In the genomic region with DNA sequence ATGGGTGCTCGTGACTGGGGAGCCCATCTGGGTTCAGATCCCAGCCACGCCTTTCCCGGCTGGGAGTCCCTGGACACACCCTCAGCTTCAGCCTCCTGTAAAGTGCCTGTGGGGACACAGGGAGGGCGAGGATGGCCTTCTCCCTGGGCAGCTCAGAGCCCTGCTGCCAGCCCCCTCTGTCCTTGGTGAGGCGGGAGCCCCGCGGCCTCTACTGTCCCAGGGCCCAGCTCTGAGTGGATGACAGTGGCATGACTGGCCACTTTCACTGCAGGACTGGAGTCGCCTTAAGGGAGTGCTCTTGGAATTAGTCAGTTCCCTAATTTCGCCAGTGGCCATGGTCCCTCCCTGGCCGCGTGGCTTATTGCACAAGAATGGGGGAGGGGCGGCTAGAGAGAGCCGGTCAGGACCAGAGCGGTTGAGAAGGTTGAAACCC, we compare ENCODE assay signal across 8 cellular contexts. TPM values are rescaled to one million over a fixed set of nuclear protein-coding genes. Genes with fewer than 3 reads are reported as not detected.
A peak's percentile ranks its signal among the peaks of the same experiment; 100 is the strongest.
DNase-seq lines count a peak whose midpoint lies in the region; ATAC-seq and TF ChIP-seq lines count a peak whose summit lies in the region.

No MANE protein-coding gene starts in this region.

- no peaks in the 10 kb centered on the region for H3K36me3 ChIP-seq in prostate gland

- WGBS in prostate gland: 61% methylated on average over 14 of the region's 14 CpGs

- peak overlapping the region; percentile 93 to 99 for H3K27ac ChIP-seq in prostate gland

- H3K4me3 ChIP-seq in prostate gland: peak overlapping the region in 1 of 2 donors; percentile 99

- peaks cover 2% of the 10 kb centered on the region for H3K36me3 Mint-ChIP-seq in T-helper 17 cell (ENCODE audit: low read depth)

- no peaks in the 10 kb centered on the region for H3K9me3 ChIP-seq in T-helper 17 cell (ENCODE audit: control insufficient read depth, low read length, poor library complexity, severe bottlenecking)
- no peaks in the 10 kb centered on the region for H3K9me3 ChIP-seq in prostate gland

- peaks cover 24% of the 10 kb centered on the region for H3K4me1 Mint-ChIP-seq in T-helper 17 cell

- H3K4me1 ChIP-seq in prostate gland (replicated peaks): peaks cover 36% of the 10 kb centered on the region

- ATAC-seq in T-helper 17 cell (no peak), GM21526 (IDR thresholded peaks at IDR 0.05; ENCODE audit: low FRiP score, unreplicated experiment) (no peak)

- no peaks in the 10 kb centered on the region for H3K27me3 Mint-ChIP-seq in T-helper 17 cell

- intact Hi-C loops in prostate gland (cut with DNase I): loop anchor here (5.0 kb wide), 2 partner anchors 34 to 116 kb away; a partner anchor contains a TSS

- no peak overlapping the region for H3K4me3 Mint-ChIP-seq in T-helper 17 cell

- no peak for TF ChIP-seq CTCF in prostate gland (IDR thresholded peaks at IDR 0.05)

- TF ChIP-seq POLR2A in prostate gland (IDR thresholded peaks at IDR 0.05): no peak

- no peaks in the 10 kb centered on the region for H3K27me3 ChIP-seq in prostate gland (replicated peaks; ENCODE audit: insufficient read depth)

- peak; percentile 51 for DNase-seq in GM04503 (ENCODE audit: low read depth)
- DNase-seq in T-helper 17 cell: no peak
- peak; percentile 35 for DNase-seq in glomerular visceral epithelial cell (ENCODE audit: extremely low spot score)
- no peak for DNase-seq in prostate gland (ENCODE audit: low spot score)
- DNase-seq in GOT3 (lab: John Stamatoyannopoulos, UW): no peak
- DNase-seq in NCI-H345 treated with DMSO at 0.1 percent for 48 hours (lab: John Stamatoyannopoulos, UW; ENCODE audit: unreplicated experiment): no peak
- no peak for DNase-seq in activated CD4-positive, alpha-beta T cell treated with anti-CD3 and anti-CD28 coated beads for 4 hours

- peak overlapping the region; percentile 79 for H3K27ac Mint-ChIP-seq in T-helper 17 cell

RNA-seq across cellular contexts. Expression of a gene that starts 4.6 kb away (rescaled TPM):
- total RNA-seq in T-helper 17 cell (10 to 100 TPM; 67.1 to 77.1 TPM), prostate gland (10 to 100 TPM; 68.5 to 85.4 TPM)

RNA-seq across cellular contexts. Expression of a gene that starts 34.1 kb away (rescaled TPM):
- total RNA-seq in T-helper 17 cell: 100 to 1,000 TPM in 1 of 2 donors, 10 to 100 TPM in 1; 76.5 to 100 TPM
- total RNA-seq in prostate gland: 10 to 100 TPM; 31.4 to 62.7 TPM

Comparison
In these comparisons a context has a peak if more than half of its experiments do, and no peak if none do; other contexts are left out.
1. DNase-seq: peak in GM04503 (single experiment) and glomerular visceral epithelial cell (single experiment); none in T-helper 17 cell (0 of 3), prostate gland (single experiment), GOT3 (single experiment), NCI-H345 treated with DMSO at 0.1 percent for 48 hours (single experiment) and activated CD4-positive, alpha-beta T cell treated with anti-CD3 and anti-CD28 coated beads for 4 hours (0 of 2).